11 cellular contexts compared by ENCODE assay signal in the genomic region with DNA sequence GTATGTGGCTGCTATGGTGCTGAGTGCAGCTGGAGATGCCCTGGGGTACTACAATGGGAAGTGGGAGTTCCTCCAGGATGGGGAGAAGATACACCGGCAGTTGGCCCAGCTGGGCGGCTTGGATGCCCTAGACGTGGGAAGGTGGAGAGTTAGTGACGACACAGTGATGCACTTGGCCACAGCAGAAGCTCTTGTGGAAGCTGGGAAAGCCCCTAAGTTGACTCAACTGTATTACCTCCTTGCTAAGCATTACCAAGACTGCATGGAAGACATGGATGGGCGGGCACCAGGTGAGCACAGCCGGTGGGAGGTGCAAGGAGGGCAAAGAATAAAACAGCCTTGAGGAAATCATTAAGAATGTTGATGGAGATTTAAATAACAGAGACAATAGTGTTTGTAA.
DNase-seq lines count a peak whose midpoint lies in the region; ATAC-seq lines count a peak whose summit lies in the region.
"Had no signal": no experiment of that assay in that cellular context is flagged by ENCODE, and none has a peak within 500 bp of the region (broad histone marks: within the 10 kb centered on the region; RNA-seq: fewer than 3 reads in every experiment).

No MANE protein-coding gene starts in this region.

- peak; percentile 48 for DNase-seq in stimulated activated naive CD4-positive, alpha-beta T cell treated with Interleukin-2 at 50 U/mL for 16 hours (lab: John Stamatoyannopoulos, UW)
- no peak for DNase-seq in stimulated activated naive CD4-positive, alpha-beta T cell (lab: John Stamatoyannopoulos, UW)
- peak; percentile 27 for DNase-seq in activated T-helper 9 cell treated with anti-CD3 and anti-CD28 coated beads, Interleukin-2, amount 50 U/mL, for 16 hours (ENCODE audit: low read depth)
- DNase-seq in dedifferentiated amniotic fluid mesenchymal stem cell (ENCODE audit: extremely low spot score), result no peak
- no peak for DNase-seq in HPDE6-E6E7 (ENCODE audit: extremely low spot score)
- no peak for DNase-seq in GM19238 (ENCODE audit: insufficient read length, low spot score)
- DNase-seq: adrenal gland, NCI-H748 treated with DMSO at 0.1 percent for 48 hours, thyroid gland had no signal

- ATAC-seq in HG02973 (IDR thresholded peaks at IDR 0.05; ENCODE audit: unreplicated experiment) (peak; percentile 28), GM21526 (IDR thresholded peaks at IDR 0.05; ENCODE audit: low FRiP score, unreplicated experiment) (no peak)

Comparison
In these comparisons a context has a peak if more than half of its experiments do, and no peak if none do; other contexts are left out.
1. DNase-seq: peak in stimulated activated naive CD4-positive, alpha-beta T cell treated with Interleukin-2 at 50 U/mL for 16 hours (single experiment) and activated T-helper 9 cell treated with anti-CD3 and anti-CD28 coated beads, Interleukin-2, amount 50 U/mL, for 16 hours (single experiment); none in stimulated activated naive CD4-positive, alpha-beta T cell (0 of 6), dedifferentiated amniotic fluid mesenchymal stem cell (single experiment), HPDE6-E6E7 (single experiment) and GM19238 (single experiment).